In genomic region chr1:23369335-23370013, GRCh38 we compare ENCODE assay signal across 1 cellular context.
TF ChIP-seq lines count a peak whose summit lies in the region.

TSS of gene ZNF436 (minus strand) at chr1:23369836. CDS start at chr1:23368005, 1,831 bp downstream.

TF ChIP-seq in GM12878, 131 proteins besides CTCF, POLR2A, EP300 and RAD21 (continued from another document):
- TF ChIP-seq SP1 (IDR thresholded peaks at IDR 0.05; ENCODE audit: low read depth, low read length) (no peak), RUNX3 (IDR thresholded peaks at IDR 0.05; ENCODE audit: low read length) (peak; percentile 41; the same call in 1 of the 2 replicates)
